In genomic region chr6:11215773-11216172, GRCh38 we compare ENCODE assay signal across 13 cellular contexts. TPM values are rescaled to one million over a fixed set of nuclear protein-coding genes. Genes with fewer than 3 reads are reported as not detected.
DNase-seq lines count a peak whose midpoint lies in the region; ATAC-seq and TF ChIP-seq lines count a peak whose summit lies in the region.
"Had no signal": no experiment of that assay in that cellular context is flagged by ENCODE, and none has a peak within 500 bp of the region (broad histone marks: within the 10 kb centered on the region; RNA-seq: fewer than 3 reads in every experiment).

No MANE protein-coding gene starts in this region.

- CTCF ChIA-PET in WTC11 (lab: Charles Lee): interaction anchor here (1.4 kb wide), 2 partner anchors 15 to 26 kb away, joined by 3 to 4 read pairs; no protein-coding TSS in a partner anchor

- H3K27ac Mint-ChIP-seq in WTC11: no peak overlapping the region

- peaks cover 59% of the 10 kb centered on the region for H3K4me1 Mint-ChIP-seq in WTC11

- no peaks in the 10 kb centered on the region for H3K9me3 Mint-ChIP-seq in WTC11
- H3K9me3 Mint-ChIP-seq: H9, immature natural killer cell had no signal

- no peak for DNase-seq in WTC11 (ENCODE audit: low spot score)
- peak; percentile 86 for DNase-seq in kidney tubule cell (ENCODE audit: low spot score)
- peak; percentile 83 for DNase-seq in renal cortical epithelial cell (ENCODE audit: low read depth)
- DNase-seq in GDM1 (lab: John Stamatoyannopoulos, UW): no peak
- DNase-seq in NCI-H1930 (lab: John Stamatoyannopoulos, UW): no peak
- no peak for DNase-seq in NAMALWA (ENCODE audit: low spot score)
- no peak for DNase-seq in GM03348 (ENCODE audit: low spot score)
- DNase-seq: H9, immature natural killer cell, NCI-H1417, NCI-H774, SJCRH30 had no signal

- TF ChIP-seq CTCF in 22Rv1 (IDR thresholded peaks at IDR 0.05) (no peak), WTC11 (IDR thresholded peaks at IDR 0.05) (no peak)

- peaks cover 6% of the 10 kb centered on the region; the same call in 1 of the 2 replicates for H3K36me3 Mint-ChIP-seq in WTC11

- POLR2A ChIA-PET in WTC11 (lab: Charles Lee): no interaction called here

- H3K27me3 Mint-ChIP-seq in WTC11 (ENCODE audit: low read depth): no peaks in the 10 kb centered on the region

- peak overlapping the region; percentile 86 for H3K27ac ChIP-seq in 22Rv1
- H3K27ac ChIP-seq: SJCRH30 had no signal

- peak; percentile 13; the same call in 1 of the 2 replicates for ATAC-seq in WTC11

- H3K4me3 Mint-ChIP-seq in WTC11: no peak overlapping the region
- H3K4me3 Mint-ChIP-seq: H9, immature natural killer cell had no signal

TF ChIP-seq in WTC11, 78 proteins besides CTCF, POLR2A, EP300 and RAD21:
- TF ChIP-seq ZNF263 (CRISPR knock-in tag; IDR thresholded peaks at IDR 0.05; ENCODE audit: low read depth) (peak; percentile 65; the same call in 1 of the 2 replicates), GRHL2 (CRISPR knock-in tag; IDR thresholded peaks at IDR 0.05; ENCODE audit: insufficient replicate concordance, severe bottlenecking) (no peak)
TF ChIP-seq in WTC11: peak in this region for 1.

RNA-seq across cellular contexts. Expression of gene NEDD9, which starts 16.7 kb away (rescaled TPM):
- 7.0 to 9.8 TPM (median 8.3 TPM) in 3 replicates for total RNA-seq in WTC11 (2021)
- 86.7 and 131 TPM in 2 replicates for total RNA-seq in renal cortical epithelial cell

Comparison
In these comparisons a context has a peak if more than half of its experiments do, and no peak if none do; other contexts are left out.
1. DNase-seq: peak in kidney tubule cell (single experiment) and renal cortical epithelial cell (single experiment); none in WTC11 (single experiment), GDM1 (single experiment), NCI-H1930 (0 of 2), NAMALWA (single experiment) and GM03348 (single experiment).